In genomic region chr17:20896153-20896649, GRCh38 we compare ENCODE assay signal across 10 cellular contexts.
DNase-seq lines count a peak whose midpoint lies in the region; ATAC-seq, FAIRE-seq and TF ChIP-seq lines count a peak whose summit lies in the region.
"Had no signal": no experiment of that assay in that cellular context is flagged by ENCODE, and none has a peak within 500 bp of the region (broad histone marks: within the 10 kb centered on the region; RNA-seq: fewer than 3 reads in every experiment).

No MANE protein-coding gene starts in this region.

- POLR2A ChIA-PET in CD4-positive, alpha-beta memory T cell (lab: Charles Lee; ENCODE audit: partially characterized antibody): no interaction called here
- POLR2A ChIA-PET in endothelial cell of umbilical vein (lab: Charles Lee): no interaction called here

- CTCF ChIA-PET in CD4-positive, alpha-beta memory T cell (lab: Charles Lee; ENCODE audit: partially characterized antibody): no interaction called here
- CTCF ChIA-PET in endothelial cell of umbilical vein (lab: Charles Lee): interaction anchor here (1.4 kb wide), 1 partner anchor 97 kb away, joined by 21 read pairs; no protein-coding TSS in a partner anchor

- H3K36me3 Mint-ChIP-seq in CD4-positive, alpha-beta memory T cell: no peaks in the 10 kb centered on the region
- peaks cover 18% of the 10 kb centered on the region for H3K36me3 Mint-ChIP-seq in type B pancreatic cell

- peak in 3 of 4 donors; percentile 49 to 86 (median 68) for ATAC-seq in psoas muscle

- H3K9me1 ChIP-seq in endothelial cell of umbilical vein (replicated peaks; ENCODE audit: control insufficient read depth, extremely low read depth, insufficient read depth, low read length): no peaks in the 10 kb centered on the region

- H3K27ac ChIP-seq in CD4-positive, alpha-beta memory T cell (ENCODE audit: low read depth, low read length): no peak overlapping the region
- H3K27ac ChIP-seq in endothelial cell of umbilical vein (ENCODE audit: insufficient read depth, low read depth, low read length) (no peak overlapping the region), psoas muscle (no peak overlapping the region)

- FAIRE-seq in endothelial cell of umbilical vein (lab: Jason Lieb, UNC): no peak

- 62 to 77% (median 69%) methylated on average over 30 of the region's 30 CpGs for WGBS in psoas muscle, 3 donors

- DNase-seq in CD4-positive, alpha-beta memory T cell: peak in 3 of 5 donors; percentile 2 to 38 (median 26)
- peak; percentile 15 for DNase-seq in activated CD4-positive, alpha-beta T cell treated with anti-CD3 and anti-CD28 coated beads, Interleukin-2, amount 50 U/mL, for 1 hour
- DNase-seq in endothelial cell of umbilical vein (ENCODE audit: low read depth, low spot score): peak; percentile 35
- DNase-seq in psoas muscle: peak in 1 of 2 donors; percentile 67
- DNase-seq in type B pancreatic cell (ENCODE audit: extremely low spot score, unreplicated experiment): no peak
- no peak for DNase-seq in NCI-H2227 treated with DMSO at 0.1 percent for 48 hours (lab: John Stamatoyannopoulos, UW)
- no peak for DNase-seq in NCI-H1694 (lab: John Stamatoyannopoulos, UW)
- DNase-seq in NCI-H1105 (lab: John Stamatoyannopoulos, UW): no peak
- DNase-seq: DMS79 treated with DMSO at 0.1 percent for 48 hours had no signal

- H3K9ac ChIP-seq in endothelial cell of umbilical vein (replicated peaks; ENCODE audit: extremely low read depth, insufficient read depth, low read length): no peak overlapping the region

- H3K27ac Mint-ChIP-seq in CD4-positive, alpha-beta memory T cell: no peak overlapping the region
- no peak overlapping the region for H3K27ac Mint-ChIP-seq in type B pancreatic cell

- dilution Hi-C loops in endothelial cell of umbilical vein (cut with MboI; ENCODE audit: extremely low pct_ligation_motif_present, low sequenced_read_pairs): no loop called here

- no peaks in the 10 kb centered on the region for H3K4me1 Mint-ChIP-seq in CD4-positive, alpha-beta memory T cell
- peaks cover 6% of the 10 kb centered on the region for H3K4me1 Mint-ChIP-seq in type B pancreatic cell (ENCODE audit: unreplicated experiment)

- H3K9me3 ChIP-seq in CD4-positive, alpha-beta memory T cell (ENCODE audit: control insufficient read depth in 1 of 2, low read length in 2 of 2): no peaks in the 10 kb centered on the region
- no peaks in the 10 kb centered on the region for H3K9me3 ChIP-seq in endothelial cell of umbilical vein (replicated peaks; ENCODE audit: control insufficient read depth, insufficient read depth, low read length)
- no peaks in the 10 kb centered on the region for H3K9me3 ChIP-seq in psoas muscle

- peak in 1 of 2 donors; percentile 17 for TF ChIP-seq CTCF in endothelial cell of umbilical vein (IDR thresholded peaks at IDR 0.05; ENCODE audit: extremely low read depth in 1 of 2, insufficient read depth in 1 of 2, low read depth in 1 of 2, low read length in 2 of 2)
- no peak for TF ChIP-seq CTCF in psoas muscle (IDR thresholded peaks at IDR 0.05)
- no peak for TF ChIP-seq CTCF in type B pancreatic cell (conservative IDR thresholded peaks at IDR 0.05)

- H3K4me3 ChIP-seq in CD4-positive, alpha-beta memory T cell (ENCODE audit: low read length in 2 of 2): no peak overlapping the region
- H3K4me3 ChIP-seq in endothelial cell of umbilical vein (replicated peaks in 1 of 3; ENCODE audit: insufficient read depth in 1 of 3, low read depth in 1 of 3, low read length in 3 of 3): no peak overlapping the region
- peak overlapping the region; percentile 13 for H3K4me3 ChIP-seq in psoas muscle

- intact Hi-C loops in CD4-positive, alpha-beta memory T cell (cut with micrococcal nuclease): no loop called here
- intact Hi-C loops in endothelial cell of umbilical vein (cut with micrococcal nuclease): loop anchor here (1.0 kb wide), 1 partner anchor 97 kb away; no protein-coding TSS in a partner anchor
- intact Hi-C loops in psoas muscle (cut with DNase I): no loop called here

- TF ChIP-seq POLR2A in endothelial cell of umbilical vein (IDR thresholded peaks at IDR 0.05; ENCODE audit: low read depth, low read length): no peak

- H3K4me2 ChIP-seq in endothelial cell of umbilical vein (ENCODE audit: insufficient read depth, low read length): no peak overlapping the region

- no TSS peak for BruUV-seq in endothelial cell of umbilical vein (replicated peaks; lab: Mats Ljungman, UMichigan)

- no peaks in the 10 kb centered on the region for H3K79me2 ChIP-seq in endothelial cell of umbilical vein (ENCODE audit: control insufficient read depth, insufficient read depth, low read length)

- H3K4me1 ChIP-seq in CD4-positive, alpha-beta memory T cell (ENCODE audit: insufficient read depth, low read length): no peaks in the 10 kb centered on the region
- H3K4me1 ChIP-seq in endothelial cell of umbilical vein (ENCODE audit: control insufficient read depth, extremely low read depth, insufficient read depth, low read length) (no peaks in the 10 kb centered on the region), psoas muscle (no peaks in the 10 kb centered on the region)

- no peaks in the 10 kb centered on the region for H3K36me3 ChIP-seq in CD4-positive, alpha-beta memory T cell (ENCODE audit: insufficient read depth, low read length)
- no peaks in the 10 kb centered on the region for H3K36me3 ChIP-seq in endothelial cell of umbilical vein (ENCODE audit: control insufficient read depth in 2 of 2, extremely low read depth in 1 of 2, insufficient read depth in 2 of 2, low read length in 2 of 2)
- H3K36me3 ChIP-seq in psoas muscle (ENCODE audit: insufficient read depth in 1 of 2, low read depth in 1 of 2): no peaks in the 10 kb centered on the region

- no peak overlapping the region for H2AFZ ChIP-seq in endothelial cell of umbilical vein (ENCODE audit: low read depth, low read length)

- peak overlapping the region in 1 of 8 donors; percentile 29 for H3K4me3 Mint-ChIP-seq in CD4-positive, alpha-beta memory T cell
- H3K4me3 Mint-ChIP-seq in type B pancreatic cell: no peak overlapping the region
- H3K4me3 Mint-ChIP-seq: brain had no signal

- no peaks in the 10 kb centered on the region for H4K20me1 ChIP-seq in endothelial cell of umbilical vein (replicated peaks; ENCODE audit: control insufficient read depth, extremely low read depth, insufficient read depth, low read length)

- H3K27me3 ChIP-seq in CD4-positive, alpha-beta memory T cell (ENCODE audit: insufficient read depth, low read length): no peaks in the 10 kb centered on the region
- H3K27me3 ChIP-seq in endothelial cell of umbilical vein (ENCODE audit: control insufficient read depth in 2 of 2, insufficient read depth in 2 of 2, low read length in 2 of 2) (no peaks in the 10 kb centered on the region), psoas muscle (ENCODE audit: insufficient read depth in 3 of 3, low read length in 2 of 3) (peaks cover 0 to 2% (median 0%) of the 10 kb centered on the region in 3 donors)

- no peaks in the 10 kb centered on the region for H3K9me3 Mint-ChIP-seq in CD4-positive, alpha-beta memory T cell
- no peaks in the 10 kb centered on the region for H3K9me3 Mint-ChIP-seq in type B pancreatic cell

- peaks cover 6% of the 10 kb centered on the region in 2 donors for H3K27me3 Mint-ChIP-seq in CD4-positive, alpha-beta memory T cell
- no peaks in the 10 kb centered on the region for H3K27me3 Mint-ChIP-seq in type B pancreatic cell
- H3K27me3 Mint-ChIP-seq: brain had no signal

TF ChIP-seq in endothelial cell of umbilical vein, 7 proteins besides CTCF, POLR2A, EP300 and RAD21:
- TF ChIP-seq FOS (IDR thresholded peaks at IDR 0.05; ENCODE audit: borderline replicate concordance, insufficient read depth, low read length): no peak
- TF ChIP-seq POLR2AphosphoS5 (IDR thresholded peaks at IDR 0.05; ENCODE audit: insufficient read depth, low read depth, low read length): no peak
- no peak for TF ChIP-seq GATA2 (IDR thresholded peaks at IDR 0.05; ENCODE audit: insufficient read depth, insufficient read length, low read depth, low read length)
- no peak for TF ChIP-seq EZH2 (IDR thresholded peaks at IDR 0.05; ENCODE audit: borderline replicate concordance, low read depth, low read length, severe bottlenecking)
- no peak for TF ChIP-seq MYC (IDR thresholded peaks at IDR 0.05; ENCODE audit: low read depth, low read length)
- no peak for TF ChIP-seq MAX (IDR thresholded peaks at IDR 0.05; ENCODE audit: insufficient read depth, insufficient read length)
- no peak for TF ChIP-seq JUN (IDR thresholded peaks at IDR 0.05; ENCODE audit: borderline replicate concordance, insufficient read depth, insufficient read length, low read depth)
TF ChIP-seq in endothelial cell of umbilical vein: peak in this region for 0.

Comparison
In these comparisons a context has a peak if more than half of its experiments do, and no peak if none do; other contexts are left out.
1. DNase-seq: peak in CD4-positive, alpha-beta memory T cell (3 of 5), activated CD4-positive, alpha-beta T cell treated with anti-CD3 and anti-CD28 coated beads, Interleukin-2, amount 50 U/mL, for 1 hour (single experiment) and endothelial cell of umbilical vein (single experiment); none in type B pancreatic cell (single experiment), NCI-H2227 treated with DMSO at 0.1 percent for 48 hours (single experiment), NCI-H1694 (single experiment) and NCI-H1105 (single experiment).